In genomic region chr7:44983742-44984477, GRCh38 we compare ENCODE assay signal across 10 cellular contexts. TPM values are rescaled to one million over a fixed set of nuclear protein-coding genes. Genes with fewer than 3 reads are reported as not detected.
DNase-seq lines count a peak whose midpoint lies in the region; ATAC-seq lines count a peak whose summit lies in the region.
"Had no signal": no experiment of that assay in that cellular context is flagged by ENCODE, and none has a peak within 500 bp of the region (broad histone marks: within the 10 kb centered on the region; RNA-seq: fewer than 3 reads in every experiment).

No MANE protein-coding gene starts in this region.

- H3K9ac ChIP-seq in HUES64 (ENCODE audit: low read depth, low read length), result no peak overlapping the region

- DNase-seq in CD4-positive, CD25-positive, alpha-beta regulatory T cell, result no peak
- DNase-seq in activated naive CD4-positive, alpha-beta T cell treated with anti-CD3 and anti-CD28 coated beads, Interleukin-2, amount 50 U/mL, for 72 hours (ENCODE audit: low spot score in 2 of 2), result no peak
- DNase-seq in naive B cell (no peak), foreskin melanocyte (no peak), NOMO-1 (lab: John Stamatoyannopoulos, UW; ENCODE audit: unreplicated experiment in 2 of 2) (no peak)
- DNase-seq: effector CD8-positive, alpha-beta T cell; retina had no signal

- no peak for ATAC-seq in CD4-positive, CD25-positive, alpha-beta regulatory T cell (ENCODE audit: low read depth in 2 of 2)
- no peak for ATAC-seq in activated naive CD4-positive, alpha-beta T cell treated with anti-CD3 and anti-CD28 coated beads, Interleukin-2, amount 50 U/mL, for 72 hours
- ATAC-seq in naive B cell (ENCODE audit: low read depth in 2 of 2) (no peak), HG03175 (IDR thresholded peaks at IDR 0.05; ENCODE audit: unreplicated experiment) (no peak), HG03139 (IDR thresholded peaks at IDR 0.05; ENCODE audit: unreplicated experiment) (no peak)

- H3K27me3 ChIP-seq in CD4-positive, CD25-positive, alpha-beta regulatory T cell (ENCODE audit: control insufficient read depth, insufficient read depth, low read length), result no peaks in the 10 kb centered on the region
- no peaks in the 10 kb centered on the region for H3K27me3 ChIP-seq in HUES64 (ENCODE audit: insufficient read depth, low read length)

- H3K27ac Mint-ChIP-seq in CD4-positive, CD25-positive, alpha-beta regulatory T cell, result peak overlapping the region; percentile 82 to 98 (median 87)
- peak overlapping the region; percentile 96 to 99 for H3K27ac Mint-ChIP-seq in activated naive CD4-positive, alpha-beta T cell treated with anti-CD3 and anti-CD28 coated beads, Interleukin-2, amount 50 U/mL, for 72 hours
- peak overlapping the region in 5 of 6 donors; percentile 71 to 100 (median 99) for H3K27ac Mint-ChIP-seq in naive B cell

- no peaks in the 10 kb centered on the region for H3K9me3 Mint-ChIP-seq in CD4-positive, CD25-positive, alpha-beta regulatory T cell
- H3K9me3 Mint-ChIP-seq in activated naive CD4-positive, alpha-beta T cell treated with anti-CD3 and anti-CD28 coated beads, Interleukin-2, amount 50 U/mL, for 72 hours, result no peaks in the 10 kb centered on the region
- H3K9me3 Mint-ChIP-seq in naive B cell, result no peaks in the 10 kb centered on the region

- peaks cover 27% of the 10 kb centered on the region for H3K36me3 Mint-ChIP-seq in CD4-positive, CD25-positive, alpha-beta regulatory T cell
- H3K36me3 Mint-ChIP-seq in activated naive CD4-positive, alpha-beta T cell treated with anti-CD3 and anti-CD28 coated beads, Interleukin-2, amount 50 U/mL, for 72 hours, result peaks cover 50 to 57% of the 10 kb centered on the region in 2 donors
- H3K36me3 Mint-ChIP-seq in naive B cell, result peaks cover 12 to 20% of the 10 kb centered on the region in 2 donors

- H3K4me1 Mint-ChIP-seq in CD4-positive, CD25-positive, alpha-beta regulatory T cell, result peaks cover 29 to 92% (median 56%) of the 10 kb centered on the region in 4 donors
- H3K4me1 Mint-ChIP-seq in naive B cell, result peaks cover 55 to 83% (median 69%) of the 10 kb centered on the region in 3 donors

- H3K36me3 ChIP-seq in CD4-positive, CD25-positive, alpha-beta regulatory T cell (ENCODE audit: control insufficient read depth, insufficient read depth, low read length), result peaks cover 31% of the 10 kb centered on the region
- H3K36me3 ChIP-seq in HUES64 (ENCODE audit: insufficient read depth, low read length), result peaks cover 54% of the 10 kb centered on the region

- H3K27ac ChIP-seq in CD4-positive, CD25-positive, alpha-beta regulatory T cell (ENCODE audit: insufficient read depth, low read length, poor library complexity, severe bottlenecking), result peak overlapping the region; percentile 96
- no peak overlapping the region for H3K27ac ChIP-seq in HUES64 (ENCODE audit: low read depth, low read length)

- H3K4me1 ChIP-seq in CD4-positive, CD25-positive, alpha-beta regulatory T cell (ENCODE audit: control insufficient read depth, insufficient read depth, low read length, poor library complexity, severe bottlenecking), result peaks cover 73% of the 10 kb centered on the region
- H3K4me1 ChIP-seq in HUES64 (ENCODE audit: insufficient read depth, low read length), result peaks cover 7% of the 10 kb centered on the region

- no peaks in the 10 kb centered on the region for H3K9me3 ChIP-seq in CD4-positive, CD25-positive, alpha-beta regulatory T cell (ENCODE audit: control insufficient read depth in 2 of 2, low read length in 2 of 2)
- no peaks in the 10 kb centered on the region for H3K9me3 ChIP-seq in HUES64 (ENCODE audit: insufficient read depth, low read depth, low read length)

- WGBS in HUES64, result 91% methylated on average over 6 of the region's 6 CpGs

- peak overlapping the region; percentile 95 to 98 (median 98) for H3K4me3 Mint-ChIP-seq in CD4-positive, CD25-positive, alpha-beta regulatory T cell
- peak overlapping the region in 6 of 8 donors; percentile 23 to 89 (median 66) for H3K4me3 Mint-ChIP-seq in naive B cell

- H3K4me3 ChIP-seq in CD4-positive, CD25-positive, alpha-beta regulatory T cell (ENCODE audit: low read depth, low read length), result peak overlapping the region; percentile 83
- peak overlapping the region; percentile 83; the same call in 1 of the 2 replicates for H3K4me3 ChIP-seq in HUES64 (ENCODE audit: low read length)

- H3K27me3 Mint-ChIP-seq in CD4-positive, CD25-positive, alpha-beta regulatory T cell, result peaks cover 7% of the 10 kb centered on the region
- H3K27me3 Mint-ChIP-seq in naive B cell, result no peaks in the 10 kb centered on the region

RNA-seq across cellular contexts. Expression of gene MYO1G, which starts 5.1 kb away (rescaled TPM):
- 427 TPM for total RNA-seq in CD4-positive, CD25-positive, alpha-beta regulatory T cell
- polyA plus RNA-seq in CD4-positive, CD25-positive, alpha-beta regulatory T cell, result 100 to 1,000 TPM; 132 to 229 (median 160) TPM
- polyA plus RNA-seq in HUES64 (2013, experiment 1 of 2), result not detected
- not detected for polyA plus RNA-seq in HUES64 (2013, experiment 2 of 2)
- 100 to 1,000 TPM; 361 to 532 TPM for total RNA-seq in activated naive CD4-positive, alpha-beta T cell treated with anti-CD3 and anti-CD28 coated beads, Interleukin-2, amount 50 U/mL, for 72 hours
- polyA plus RNA-seq in naive B cell (ENCODE audit: low read depth in 6 of 6), result 100 to 1,000 TPM in 3 of 6 donors, 10 to 100 TPM in 3; 83.1 to 151 (median 99.6) TPM

RNA-seq across cellular contexts. Expression of gene CCM2, which starts 16.1 kb away (rescaled TPM):
- total RNA-seq in CD4-positive, CD25-positive, alpha-beta regulatory T cell, result 190 TPM
- 100 to 1,000 TPM; 139 to 163 (median 156) TPM for polyA plus RNA-seq in CD4-positive, CD25-positive, alpha-beta regulatory T cell
- polyA plus RNA-seq in HUES64 (2013, experiment 1 of 2), result 30.4 TPM
- 30.7 TPM for polyA plus RNA-seq in HUES64 (2013, experiment 2 of 2)
- total RNA-seq in activated naive CD4-positive, alpha-beta T cell treated with anti-CD3 and anti-CD28 coated beads, Interleukin-2, amount 50 U/mL, for 72 hours, result 100 to 1,000 TPM in 1 of 2 donors, 10 to 100 TPM in 1; 79.2 to 130 TPM
- polyA plus RNA-seq in naive B cell (ENCODE audit: low read depth in 6 of 6), result 100 to 1,000 TPM in 2 of 6 donors, 10 to 100 TPM in 4; 69.3 to 136 (median 77.3) TPM
